In genomic region chr22:28856095-28856455, GRCh38 we compare ENCODE assay signal across 13 cellular contexts. TPM values are rescaled to one million over a fixed set of nuclear protein-coding genes. Genes with fewer than 3 reads are reported as not detected.
DNase-seq lines count a peak whose midpoint lies in the region; ATAC-seq, FAIRE-seq and TF ChIP-seq lines count a peak whose summit lies in the region.
"Had no signal": no experiment of that assay in that cellular context is flagged by ENCODE, and none has a peak within 500 bp of the region (broad histone marks: within the 10 kb centered on the region; RNA-seq: fewer than 3 reads in every experiment).

No MANE protein-coding gene starts in this region.

- H2AFZ ChIP-seq in SK-N-SH (ENCODE audit: low read depth): no peak overlapping the region
- H2AFZ ChIP-seq in H1 (ENCODE audit: low read length): no peak overlapping the region; the same call in 1 of the 2 replicates
- no peak overlapping the region for H2AFZ ChIP-seq in PC-3 (ENCODE audit: low read length)

- TF ChIP-seq RAD21 in SK-N-SH (IDR thresholded peaks at IDR 0.05; ENCODE audit: low read length) (no peak), H1 (IDR thresholded peaks at IDR 0.05 in 1 of 2, conservative IDR thresholded peaks at IDR 0.05 in 1 of 2; ENCODE audit: low read depth in 2 of 2, low read length in 2 of 2) (no peak)

- H3K14ac ChIP-seq in H1 (ENCODE audit: insufficient read length): no peak overlapping the region

- H3K36me3 ChIP-seq in SK-N-SH (replicated peaks in 1 of 2; ENCODE audit: control insufficient read depth in 1 of 2, insufficient read depth in 2 of 2, low read length in 1 of 2) (no peaks in the 10 kb centered on the region), H1 (ENCODE audit: control insufficient read depth in 2 of 4, insufficient read depth in 4 of 4, low read length in 3 of 4) (no peaks in the 10 kb centered on the region), lower lobe of right lung (no peaks in the 10 kb centered on the region), upper lobe of left lung (no peaks in the 10 kb centered on the region), PC-3 (ENCODE audit: low read depth, low read length) (no peaks in the 10 kb centered on the region)
- H3K36me3 ChIP-seq: Peyer's patch, SJSA1 had no signal

- POLR2A ChIA-PET in SK-N-SH (lab: Yijun Ruan, JAX) (no interaction called here), H1 (lab: Charles Lee; ENCODE audit: partially characterized antibody) (interaction anchor here (1.0 to 1.5 kb wide), 2 partner anchors 9 to 29 kb away, joined by 3 read pairs; no protein-coding TSS in a partner anchor), PC-3 (lab: Charles Lee; ENCODE audit: unreplicated experiment) (no interaction called here)

- TF ChIP-seq POLR2A in H1 (IDR thresholded peaks at IDR 0.05; ENCODE audit: control extremely low read depth in 1 of 2, low read depth in 2 of 2, low read length in 2 of 2): no peak
- TF ChIP-seq POLR2A in upper lobe of left lung (IDR thresholded peaks at IDR 0.05): no peak

- no peak for DNase-seq in SK-N-SH
- no peak for DNase-seq in H1 (ENCODE audit: low read depth in 1 of 2, low spot score in 2 of 2)
- DNase-seq in lower lobe of right lung: no peak
- DNase-seq in upper lobe of left lung: no peak
- no peak for DNase-seq in UCSD-AML1 (lab: John Stamatoyannopoulos, UW; ENCODE audit: unreplicated experiment)
- DNase-seq in PC-3: no peak

- no peak overlapping the region for H2BK120ac ChIP-seq in H1 (replicated peaks; ENCODE audit: low read depth, low read length)

- H4K91ac ChIP-seq in H1 (replicated peaks; ENCODE audit: insufficient read length, low read length): peak overlapping the region; percentile 36

- no peaks in the 10 kb centered on the region for H3K23me2 ChIP-seq in H1 (ENCODE audit: low read depth, low read length)

- TF ChIP-seq CTCF in SK-N-SH (IDR thresholded peaks at IDR 0.05) (no peak), H1 (IDR thresholded peaks at IDR 0.05; ENCODE audit: control extremely low read depth in 1 of 3, insufficient read depth in 1 of 3, low read depth in 1 of 3, low read length in 3 of 3) (no peak), lower lobe of right lung (IDR thresholded peaks at IDR 0.05) (no peak), upper lobe of left lung (IDR thresholded peaks at IDR 0.05) (no peak), PC-3 (conservative IDR thresholded peaks at IDR 0.05; ENCODE audit: low read depth, low read length) (no peak)

- no TSS peak for BruUV-seq in PC-3 (replicated peaks; lab: Mats Ljungman, UMichigan)

- no peak overlapping the region for H3K18ac ChIP-seq in H1 (ENCODE audit: extremely low read depth, low read length)

- no peak overlapping the region for H4K5ac ChIP-seq in H1 (ENCODE audit: insufficient read length, low read depth, low read length)

- H3K4me1 ChIP-seq in SK-N-SH (ENCODE audit: control insufficient read depth in 1 of 2, insufficient read depth in 2 of 2, low read depth in 1 of 2, low read length in 1 of 2): no peaks in the 10 kb centered on the region
- peaks cover 0 to 4% (median 0%) of the 10 kb centered on the region in 4 experiments; a peak in 1 of 7 replicates for H3K4me1 ChIP-seq in H1 (replicated peaks in 1 of 4; ENCODE audit: control insufficient read depth in 3 of 4, insufficient read depth in 4 of 4, low read length in 3 of 4)
- H3K4me1 ChIP-seq in lower lobe of right lung: no peaks in the 10 kb centered on the region
- H3K4me1 ChIP-seq in upper lobe of left lung: no peaks in the 10 kb centered on the region
- no peaks in the 10 kb centered on the region for H3K4me1 ChIP-seq in PC-3 (ENCODE audit: insufficient read depth, low read length)
- H3K4me1 ChIP-seq: Peyer's patch, SJSA1 had no signal

- H3K9me3 ChIP-seq in SK-N-SH (no peaks in the 10 kb centered on the region), H1 (ENCODE audit: insufficient read depth in 2 of 2, low read depth in 1 of 2, low read length in 1 of 2) (no peaks in the 10 kb centered on the region), lower lobe of right lung (no peaks in the 10 kb centered on the region), upper lobe of left lung (no peaks in the 10 kb centered on the region), PC-3 (ENCODE audit: low read length) (no peaks in the 10 kb centered on the region)
- H3K9me3 ChIP-seq: Peyer's patch, SJSA1 had no signal

- FAIRE-seq in H1 (lab: Jason Lieb, UNC): no peak

- H3K9me2 ChIP-seq in SK-N-SH: no peaks in the 10 kb centered on the region
- no peaks in the 10 kb centered on the region for H3K9me2 ChIP-seq in PC-3 (replicated peaks; ENCODE audit: low read length)

- no peak overlapping the region for H3K4me3 ChIP-seq in SK-N-SH (ENCODE audit: low read depth in 2 of 2, low read length in 1 of 2)
- H3K4me3 ChIP-seq in H1 (ENCODE audit: extremely low read depth in 1 of 4, insufficient read depth in 2 of 4, low read depth in 3 of 4, low read length in 4 of 4): no peak overlapping the region
- no peak overlapping the region for H3K4me3 ChIP-seq in lower lobe of right lung
- H3K4me3 ChIP-seq in upper lobe of left lung: no peak overlapping the region
- H3K4me3 ChIP-seq in PC-3 (ENCODE audit: low read length): no peak overlapping the region
- H3K4me3 ChIP-seq: Peyer's patch, SJSA1 had no signal

- no peak overlapping the region for H2BK5ac ChIP-seq in H1 (ENCODE audit: low read depth, low read length)

- ATAC-seq in SK-N-SH treated with all-trans-retinoic acid at 6 μM for 48 hours (peak; percentile 49), lower lobe of right lung (peak; percentile 15 to 52), upper lobe of left lung (ENCODE audit: low FRiP score in 2 of 2) (peak; percentile 12 to 16), PC-3 (no peak), HG02678 (IDR thresholded peaks at IDR 0.05; ENCODE audit: unreplicated experiment) (no peak)

- TF ChIP-seq EP300 in SK-N-SH (IDR thresholded peaks at IDR 0.05; ENCODE audit: borderline replicate concordance in 1 of 2, low read depth in 1 of 2, low read length in 1 of 2) (no peak), H1 (IDR thresholded peaks at IDR 0.05; ENCODE audit: borderline replicate concordance in 1 of 2, low read depth in 2 of 2, low read length in 2 of 2) (no peak), upper lobe of left lung (IDR thresholded peaks at IDR 0.05) (no peak)

- 100% methylated on average over 1 of the region's 1 CpG for WGBS in SK-N-SH (ENCODE audit: low lambda C conversion rate)
- 90% methylated on average over 1 of the region's 1 CpG; no CpG with 5 or more reads in 1 of the 2 experiments for WGBS in H1 (ENCODE audit: extremely low coverage in 1 of 2, insufficient coverage in 1 of 2, insufficient read length in 1 of 2, insufficient replicate concordance in 2 of 2, low coverage in 1 of 2, low lambda C conversion rate in 2 of 2, missing lambda C conversion rate in 1 of 2), 2 experiments
- 85 to 94% methylated on average over 1 of the region's 1 CpG for WGBS in upper lobe of left lung, 2 donors

- no peak overlapping the region for H4K8ac ChIP-seq in H1 (ENCODE audit: extremely low read depth, insufficient read depth, low read length)

- H3K23ac ChIP-seq in H1 (ENCODE audit: insufficient read length): no peak overlapping the region

- H4K20me1 ChIP-seq in SK-N-SH (ENCODE audit: insufficient read depth) (no peaks in the 10 kb centered on the region), H1 (replicated peaks in 1 of 2; ENCODE audit: control insufficient read depth in 1 of 2, insufficient read depth in 2 of 2, low read length in 2 of 2) (no peaks in the 10 kb centered on the region), PC-3 (ENCODE audit: low read length) (no peaks in the 10 kb centered on the region)

- H3K27ac ChIP-seq in SK-N-SH (ENCODE audit: low read depth in 2 of 2, low read length in 1 of 2): no peak overlapping the region
- H3K27ac ChIP-seq in H1 (ENCODE audit: low read depth, low read length): no peak overlapping the region
- H3K27ac ChIP-seq in lower lobe of right lung: no peak overlapping the region
- H3K27ac ChIP-seq in upper lobe of left lung: no peak overlapping the region
- no peak overlapping the region for H3K27ac ChIP-seq in PC-3 (ENCODE audit: low read length)
- H3K27ac ChIP-seq: 22Rv1, HL-60, KMS-11, Peyer's patch, SJSA1 had no signal

- H3F3A ChIP-seq in SK-N-SH (replicated peaks; ENCODE audit: insufficient read depth) (no peaks in the 10 kb centered on the region), PC-3 (ENCODE audit: low read length, unreplicated experiment) (no peaks in the 10 kb centered on the region)

- no peaks in the 10 kb centered on the region for H3K27me3 ChIP-seq in SK-N-SH (ENCODE audit: insufficient read depth)
- H3K27me3 ChIP-seq in H1 (replicated peaks in 1 of 4; ENCODE audit: control insufficient read depth in 3 of 4, extremely low read depth in 1 of 4, insufficient read depth in 3 of 4, low read length in 3 of 4): no peaks in the 10 kb centered on the region
- no peaks in the 10 kb centered on the region for H3K27me3 ChIP-seq in lower lobe of right lung (ENCODE audit: low read depth)
- H3K27me3 ChIP-seq in upper lobe of left lung: no peaks in the 10 kb centered on the region
- no peaks in the 10 kb centered on the region for H3K27me3 ChIP-seq in PC-3 (ENCODE audit: low read length)
- H3K27me3 ChIP-seq: Peyer's patch, SJSA1 had no signal

- H3K9ac ChIP-seq in SK-N-SH: no peak overlapping the region
- no peak overlapping the region for H3K9ac ChIP-seq in H1 (replicated peaks in 1 of 4; ENCODE audit: extremely low read depth in 1 of 4, low read depth in 3 of 4, low read length in 3 of 4)
- no peak overlapping the region for H3K9ac ChIP-seq in PC-3 (ENCODE audit: low read length)
- H3K9ac ChIP-seq: KMS-11 had no signal

- no peak overlapping the region for H2BK20ac ChIP-seq in H1 (ENCODE audit: low read length)

- no peak overlapping the region for H3K56ac ChIP-seq in H1 (replicated peaks; ENCODE audit: insufficient read length, low read depth, low read length)

- CTCF ChIA-PET in SK-N-SH (lab: Yijun Ruan, JAX): interaction anchor here (1.0 to 3.5 kb wide), 44 partner anchors 9 to 404 kb away, joined by 3 to 100 read pairs (median 4); partner anchors contain the start of gene ZNRF3
- CTCF ChIA-PET in H1 (lab: Charles Lee; ENCODE audit: partially characterized antibody): interaction anchor here (0.6 to 5.5 kb wide), 36 partner anchors 9 to 389 kb away, joined by 3 to 67 read pairs (median 4); partner anchors contain the start of genes C22orf31, KREMEN1 and ZNRF3
- CTCF ChIA-PET in PC-3 (lab: Charles Lee): interaction anchor here (1.0 kb wide), 1 partner anchor 185 kb away, joined by 6 read pairs; no protein-coding TSS in a partner anchor

- H2BK12ac ChIP-seq in H1 (ENCODE audit: low read depth, low read length): no peak overlapping the region

- H2BK15ac ChIP-seq in H1 (ENCODE audit: low read length): no peak overlapping the region

- H3K4me2 ChIP-seq in SK-N-SH: no peak overlapping the region
- H3K4me2 ChIP-seq in H1 (ENCODE audit: insufficient read depth in 1 of 2, low read depth in 2 of 2, low read length in 2 of 2): no peak overlapping the region
- no peak overlapping the region for H3K4me2 ChIP-seq in PC-3 (ENCODE audit: low read length)
- H3K4me2 ChIP-seq: KMS-11 had no signal

- no peaks in the 10 kb centered on the region for H3K79me2 ChIP-seq in SK-N-SH (ENCODE audit: insufficient read depth)
- no peaks in the 10 kb centered on the region for H3K79me2 ChIP-seq in H1 (ENCODE audit: control insufficient read depth in 1 of 2, insufficient read depth in 2 of 2, low read length in 2 of 2)
- no peaks in the 10 kb centered on the region for H3K79me2 ChIP-seq in PC-3 (ENCODE audit: low read length)

- H3K4ac ChIP-seq in H1 (replicated peaks; ENCODE audit: insufficient read length, low read depth, low read length): no peak overlapping the region

- intact Hi-C loops in lower lobe of right lung (cut with DNase I) (loop anchor here (10.0 kb wide), 1 partner anchor 189 kb away; no protein-coding TSS in a partner anchor), PC-3 (cut with micrococcal nuclease) (loop anchor here (1.0 kb wide), 1 partner anchor 184 kb away; no protein-coding TSS in a partner anchor)

- H2AK5ac ChIP-seq in H1 (ENCODE audit: low read depth, low read length): no peak overlapping the region

- no peaks in the 10 kb centered on the region for H3K79me1 ChIP-seq in H1 (ENCODE audit: low read depth, low read length)

RNA-seq across cellular contexts. Expression of gene ZNRF3, which starts 27.3 kb away (rescaled TPM):
- 2.9 and 4.2 TPM in 2 replicates for polyA plus RNA-seq in SK-N-SH (2012; rRNA removed)
- polyA plus RNA-seq in SK-N-SH (2012; cell fraction: cytosol; rRNA removed): 3.2 and 3.9 TPM in 2 replicates
- 4.7 and 4.8 TPM in 2 replicates for polyA plus RNA-seq in SK-N-SH (2012; cell fraction: nucleus; rRNA removed)
- total RNA-seq in H1 (2021; fragmentation: NEBNext Ultra II Directional; extraction: Animal tissue kit (Norgen Biotek cat#: 25700)): 20.6 and 21.7 TPM in 2 replicates
- polyA plus RNA-seq in H1 (2011; rRNA removed): 14.1 and 21.0 TPM in 2 replicates
- polyA plus RNA-seq in H1 (2011; cell fraction: cytosol; rRNA removed): 12.7 TPM
- polyA plus RNA-seq in H1 (2011; cell fraction: nucleus; rRNA removed): 20.6 TPM
- polyA plus RNA-seq in H1 (2012, experiment 1 of 2): 8.5 to 15.1 TPM (median 12.1 TPM) in 4 replicates
- 6.6 TPM for polyA plus RNA-seq in H1 (2012, experiment 2 of 2)
- polyA plus RNA-seq in H1 (2013, experiment 1 of 2): 15.5 TPM
- 17.6 TPM for polyA plus RNA-seq in H1 (2013, experiment 2 of 2)
- 9.9 and 12.3 TPM in 2 replicates for polyA minus RNA-seq in H1 (2011; rRNA and poly(A)+ RNA removed)
- polyA minus RNA-seq in H1 (2011; cell fraction: cytosol; rRNA and poly(A)+ RNA removed): 15.9 TPM
- 15.9 TPM for polyA minus RNA-seq in H1 (2011; cell fraction: nucleus; rRNA and poly(A)+ RNA removed)
- total RNA-seq in lower lobe of right lung: 11.3 TPM
- total RNA-seq in upper lobe of left lung: 10 to 100 TPM; 11.4 to 16.9 (median 14.4) TPM
- 8.1 and 9.4 TPM in 2 replicates for total RNA-seq in PC-3 (2014; rRNA removed)

RNA-seq across cellular contexts. Expression of gene XBP1, which starts 55.7 kb away (rescaled TPM):
- polyA plus RNA-seq in SK-N-SH (2012; rRNA removed) (55.6 and 67.6 TPM in 2 replicates), H1 (2011; rRNA removed) (76.3 and 99.8 TPM in 2 replicates)
- 54.5 and 55.5 TPM in 2 replicates for polyA plus RNA-seq in SK-N-SH (2012; cell fraction: cytosol; rRNA removed)
- 59.8 and 81.9 TPM in 2 replicates for polyA plus RNA-seq in SK-N-SH (2012; cell fraction: nucleus; rRNA removed)
- total RNA-seq in H1 (2021; fragmentation: NEBNext Ultra II Directional; extraction: Animal tissue kit (Norgen Biotek cat#: 25700)): 128 and 131 TPM in 2 replicates
- 84.1 TPM for polyA plus RNA-seq in H1 (2011; cell fraction: cytosol; rRNA removed)
- 85.0 TPM for polyA plus RNA-seq in H1 (2011; cell fraction: nucleus; rRNA removed)
- 77.8 to 88.7 TPM (median 84.7 TPM) in 4 replicates for polyA plus RNA-seq in H1 (2012, experiment 1 of 2)
- polyA plus RNA-seq in H1 (2012, experiment 2 of 2): 117 TPM
- 162 TPM for polyA plus RNA-seq in H1 (2013, experiment 1 of 2)
- 173 TPM for polyA plus RNA-seq in H1 (2013, experiment 2 of 2)
- polyA minus RNA-seq in H1 (2011; rRNA and poly(A)+ RNA removed): 195 and 221 TPM in 2 replicates
- polyA minus RNA-seq in H1 (2011; cell fraction: cytosol; rRNA and poly(A)+ RNA removed): 84.3 TPM
- polyA minus RNA-seq in H1 (2011; cell fraction: nucleus; rRNA and poly(A)+ RNA removed): 63.4 TPM
- total RNA-seq in lower lobe of right lung (216 TPM), upper lobe of left lung (100 to 1,000 TPM; 208 to 377 (median 279) TPM), PC-3 (2014; rRNA removed) (125 and 191 TPM in 2 replicates)

Comparison
In these comparisons a context has a peak if more than half of its experiments do, and no peak if none do; other contexts are left out.
1. ATAC-seq: peak in SK-N-SH treated with all-trans-retinoic acid at 6 μM for 48 hours (single experiment), lower lobe of right lung (2 of 2) and upper lobe of left lung (2 of 2); none in PC-3 (single experiment) and HG02678 (single experiment).